Comparison of ENCODE assay signal across 8 cellular contexts in the genomic region with DNA sequence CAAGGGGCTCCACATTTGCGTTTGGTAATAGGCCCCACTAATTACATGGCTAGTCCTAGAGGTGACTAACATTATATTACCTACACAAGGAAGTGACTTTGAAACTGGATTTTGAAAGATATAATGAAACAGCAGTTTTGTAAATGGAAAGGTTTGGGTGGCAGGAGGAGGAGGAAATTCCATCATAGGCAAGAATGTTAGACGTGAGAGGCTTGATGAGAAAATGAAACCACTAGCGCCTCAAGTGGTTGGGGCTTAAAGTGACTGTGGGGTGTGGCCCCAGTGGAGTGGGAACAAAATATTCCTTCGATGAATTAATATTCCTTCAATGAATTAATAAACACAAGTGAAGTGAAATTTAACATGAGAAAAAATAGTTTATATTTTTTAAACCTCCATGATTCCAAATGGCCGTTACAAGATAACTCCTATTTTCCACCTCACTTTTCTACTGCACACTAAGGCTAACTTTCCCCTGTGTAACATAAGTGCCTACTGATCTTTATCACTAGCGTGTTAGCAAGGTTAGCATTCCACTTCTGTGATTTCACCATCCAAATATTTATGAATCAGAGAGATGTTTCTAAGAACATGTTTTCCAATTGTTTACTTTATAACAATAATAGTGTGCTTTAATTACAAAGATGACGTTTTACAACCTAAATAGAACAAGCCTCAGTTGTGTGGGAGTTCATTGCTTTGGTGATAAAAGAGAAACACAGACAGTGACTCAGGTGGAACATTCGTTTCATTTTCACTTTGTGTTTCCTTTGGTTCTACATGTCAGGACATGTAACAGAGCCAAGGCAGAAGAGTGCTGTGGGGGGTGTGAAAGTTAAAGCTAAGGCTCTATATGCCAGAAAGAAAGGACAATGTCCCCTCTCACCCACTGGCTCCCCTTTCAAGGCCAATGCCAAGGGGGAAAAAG. TPM values are rescaled to one million over a fixed set of nuclear protein-coding genes. Genes with fewer than 3 reads are reported as not detected.
DNase-seq lines count a peak whose midpoint lies in the region; ATAC-seq lines count a peak whose summit lies in the region.

No MANE protein-coding gene starts in this region.

- peak overlapping the region; percentile 77 for H3K4me3 Mint-ChIP-seq in T-helper 1 cell treated with Interleukin-12 subunit alpha and Interleukin-12 subunit beta and Interleukin-4 antibody, amounts not matched to agents 30 μg/mL and 1 μg/mL, for 36 hours
- H3K4me3 Mint-ChIP-seq in naive thymus-derived CD4-positive, alpha-beta T cell, result peak overlapping the region; percentile 4 to 84 (median 72)

- POLR2A ChIA-PET in naive thymus-derived CD4-positive, alpha-beta T cell (lab: Charles Lee), result interaction anchor here (1.0 kb wide), 1 partner anchor 195 kb away, joined by 4 read pairs; a partner anchor contains a TSS

- H3K36me3 ChIP-seq in naive thymus-derived CD4-positive, alpha-beta T cell (ENCODE audit: control insufficient read depth in 2 of 3, insufficient read depth in 3 of 3, low read length in 3 of 3), result no peaks in the 10 kb centered on the region

- peak overlapping the region; percentile 14 for H3K4me3 ChIP-seq in naive thymus-derived CD4-positive, alpha-beta T cell (ENCODE audit: low read length)

- no peak overlapping the region for H3K27ac ChIP-seq in naive thymus-derived CD4-positive, alpha-beta T cell (ENCODE audit: low read depth, low read length)

- H3K9me3 Mint-ChIP-seq in T-helper 1 cell treated with Interleukin-12 subunit alpha and Interleukin-12 subunit beta and Interleukin-4 antibody, amounts not matched to agents 30 μg/mL and 1 μg/mL, for 36 hours, result no peaks in the 10 kb centered on the region
- H3K9me3 Mint-ChIP-seq in naive thymus-derived CD4-positive, alpha-beta T cell, result peaks cover 0 to 4% (median 0%) of the 10 kb centered on the region in 11 donors

- peaks cover 17% of the 10 kb centered on the region for H3K27me3 Mint-ChIP-seq in T-helper 1 cell treated with Interleukin-12 subunit alpha and Interleukin-12 subunit beta and Interleukin-4 antibody, amounts not matched to agents 30 μg/mL and 1 μg/mL, for 36 hours (ENCODE audit: low read depth)
- peaks cover 8 to 19% (median 12%) of the 10 kb centered on the region in 5 donors for H3K27me3 Mint-ChIP-seq in naive thymus-derived CD4-positive, alpha-beta T cell

- intact Hi-C loops in naive thymus-derived CD4-positive, alpha-beta T cell (cut with micrococcal nuclease), result loop anchor here (1.0 to 2.0 kb wide), 7 partner anchors 12 to 119 kb away; a partner anchor contains a TSS

- H3K27ac Mint-ChIP-seq in T-helper 1 cell treated with Interleukin-12 subunit alpha and Interleukin-12 subunit beta and Interleukin-4 antibody, amounts not matched to agents 30 μg/mL and 1 μg/mL, for 36 hours, result peak overlapping the region; percentile 98
- peak overlapping the region; percentile 19 to 99 (median 79) for H3K27ac Mint-ChIP-seq in naive thymus-derived CD4-positive, alpha-beta T cell

- no peaks in the 10 kb centered on the region for H3K27me3 ChIP-seq in naive thymus-derived CD4-positive, alpha-beta T cell (ENCODE audit: control insufficient read depth in 2 of 2, insufficient read depth in 2 of 2, low read length in 2 of 2)

- DNase-seq in GM03348 (ENCODE audit: low spot score) (peak; percentile 63), dedifferentiated amniotic fluid mesenchymal stem cell (ENCODE audit: extremely low spot score) (peak; percentile 94), SKM-1 (lab: John Stamatoyannopoulos, UW; ENCODE audit: unreplicated experiment) (no peak), NCI-H1092 treated with DMSO at 0.1 percent for 48 hours (lab: John Stamatoyannopoulos, UW) (no peak)
- DNase-seq in naive thymus-derived CD4-positive, alpha-beta T cell, result peak in 7 of 9 donors; percentile 28 to 78 (median 50)

- peaks cover 10% of the 10 kb centered on the region for H3K36me3 Mint-ChIP-seq in T-helper 1 cell treated with Interleukin-12 subunit alpha and Interleukin-12 subunit beta and Interleukin-4 antibody, amounts not matched to agents 30 μg/mL and 1 μg/mL, for 36 hours (ENCODE audit: low read depth)
- peaks cover 0 to 11% (median 0%) of the 10 kb centered on the region in 5 donors for H3K36me3 Mint-ChIP-seq in naive thymus-derived CD4-positive, alpha-beta T cell

- CTCF ChIA-PET in naive thymus-derived CD4-positive, alpha-beta T cell (lab: Charles Lee), result interaction anchor here (0.8 to 1.0 kb wide), 2 partner anchors 119 to 126 kb away, joined by 3 read pairs; no protein-coding TSS in a partner anchor

- ATAC-seq in GM21390 (IDR thresholded peaks at IDR 0.05; ENCODE audit: unreplicated experiment) (peak; percentile 94), HG03575 (IDR thresholded peaks at IDR 0.05; ENCODE audit: extremely low read depth, insufficient number of reproducible peaks, low FRiP score, unreplicated experiment) (peak; percentile 93)
- peak; percentile 94 for ATAC-seq in naive thymus-derived CD4-positive, alpha-beta T cell

- H3K4me1 Mint-ChIP-seq in T-helper 1 cell treated with Interleukin-12 subunit alpha and Interleukin-12 subunit beta and Interleukin-4 antibody, amounts not matched to agents 30 μg/mL and 1 μg/mL, for 36 hours (ENCODE audit: low read depth), result peaks cover 22% of the 10 kb centered on the region
- H3K4me1 Mint-ChIP-seq in naive thymus-derived CD4-positive, alpha-beta T cell, result peaks cover 0 to 27% (median 14%) of the 10 kb centered on the region in 7 donors

- H3K9me3 ChIP-seq in naive thymus-derived CD4-positive, alpha-beta T cell (ENCODE audit: control insufficient read depth in 2 of 3, low read length in 3 of 3), result no peaks in the 10 kb centered on the region

- peaks cover 8 to 11% of the 10 kb centered on the region in 2 donors for H3K4me1 ChIP-seq in naive thymus-derived CD4-positive, alpha-beta T cell (ENCODE audit: control insufficient read depth in 2 of 2, insufficient read depth in 2 of 2, low read length in 2 of 2)

RNA-seq across cellular contexts. Expression of a gene that starts 12.5 kb away (rescaled TPM):
- 10 to 100 TPM in 3 of 5 experiments, under 1 TPM in 2; 0.57 to 83.4 (median 12.5) TPM for total RNA-seq in naive thymus-derived CD4-positive, alpha-beta T cell
- polyA plus RNA-seq in naive thymus-derived CD4-positive, alpha-beta T cell, result not detected

Comparison
In these comparisons a context has a peak if more than half of its experiments do, and no peak if none do; other contexts are left out.
1. DNase-seq: peak in GM03348 (single experiment), dedifferentiated amniotic fluid mesenchymal stem cell (single experiment) and naive thymus-derived CD4-positive, alpha-beta T cell (7 of 9); none in SKM-1 (single experiment) and NCI-H1092 treated with DMSO at 0.1 percent for 48 hours (single experiment).
2. Peak in every context shown above with its lines, with median percentiles within 50 percentile points of each other: ATAC-seq.